ENCODE assay signal across 7 cellular contexts in the genomic region with DNA sequence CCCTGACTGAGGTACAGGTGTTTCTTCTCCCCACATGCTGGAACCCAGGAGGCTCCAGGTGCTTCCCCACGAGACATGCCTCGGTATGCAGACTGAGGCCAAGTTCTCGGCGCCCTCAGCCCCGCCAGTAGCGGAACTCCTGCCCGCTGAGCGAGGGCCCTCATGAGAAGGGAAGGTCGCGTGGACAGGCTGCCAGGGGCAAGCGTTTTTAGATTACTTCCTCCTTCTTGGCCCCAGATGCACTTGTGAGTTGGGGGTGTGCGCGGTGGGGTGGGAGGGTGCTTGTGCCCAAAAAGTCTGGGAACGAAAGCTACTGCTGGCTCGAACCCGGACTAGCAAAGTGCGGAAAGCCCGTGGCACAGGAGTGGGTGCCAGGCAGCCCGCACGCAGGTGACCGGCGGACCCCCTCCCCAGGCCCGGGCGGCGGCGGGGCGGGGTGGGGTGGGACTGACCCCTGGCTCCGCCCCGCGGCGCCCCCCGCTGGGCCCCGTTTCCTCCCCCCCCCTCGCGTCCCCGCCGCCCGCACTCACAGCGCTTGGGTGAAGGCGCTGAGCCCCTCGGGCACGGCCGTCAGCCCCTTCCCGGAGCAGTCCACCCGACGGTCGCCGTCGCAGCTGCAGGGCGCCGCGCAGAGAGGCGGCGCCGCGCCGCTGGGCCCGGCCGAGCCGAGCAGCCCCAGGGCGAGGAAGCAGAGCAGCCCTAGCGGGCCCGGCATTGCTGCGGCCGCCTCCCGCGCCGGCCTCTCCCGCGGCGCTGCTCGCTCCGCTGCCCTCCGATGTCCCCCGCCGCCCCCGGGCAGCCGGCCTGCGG. TPM values are rescaled to one million over a fixed set of nuclear protein-coding genes. Genes with fewer than 3 reads are reported as not detected.
DNase-seq lines count a peak whose midpoint lies in the region; ATAC-seq and TF ChIP-seq lines count a peak whose summit lies in the region.

No MANE protein-coding gene starts in this region.

- BruUV-seq in IMR-90 (replicated peaks; lab: Mats Ljungman, UMichigan) = no TSS peak

- H3K9me1 ChIP-seq in IMR-90 (ENCODE audit: insufficient read depth, low read length) = no peaks in the 10 kb centered on the region

- TF ChIP-seq CTCF in IMR-90 (conservative IDR thresholded peaks at IDR 0.05; ENCODE audit: low read depth, low read length) (0 out of 2 replicates have a peak, but pooled peaks have one; percentile 3), upper lobe of left lung (IDR thresholded peaks at IDR 0.05) (no peak)

- H4K91ac ChIP-seq in IMR-90 (ENCODE audit: insufficient read depth, low read depth, low read length) = peak overlapping the region; percentile 44; the same call in 1 of the 2 replicates

- H4K5ac ChIP-seq in IMR-90 (ENCODE audit: low read depth, low read length) = no peak overlapping the region

- 0 out of 2 replicates have a peak overlapping the region, but pooled peaks have one; percentile 16 for H2AK5ac ChIP-seq in IMR-90 (ENCODE audit: low read depth, low read length)

- H2BK15ac ChIP-seq in IMR-90 (ENCODE audit: low read depth, low read length) = no peak overlapping the region

- in situ Hi-C loops in IMR-90 (cut with MboI; ENCODE audit: low sequenced_read_pairs) = no loop called here

- TF ChIP-seq POLR2A in IMR-90 (IDR thresholded peaks at IDR 0.05; ENCODE audit: low read depth, low read length) (no peak), upper lobe of left lung (IDR thresholded peaks at IDR 0.05) (no peak)

- peaks cover 6% of the 10 kb centered on the region for H3K4me1 Mint-ChIP-seq in activated CD4-positive, alpha-beta memory T cell treated with anti-CD3 and anti-CD28 coated beads, Interleukin-2, amount 10 ng/mL, durations not matched to agents 7 days and 5 days

- H3K27ac ChIP-seq in IMR-90 (ENCODE audit: insufficient read depth, low read length) (peak overlapping the region; percentile 15; the same call in 1 of the 2 replicates), upper lobe of left lung (peak overlapping the region; percentile 54 to 87 (median 76))

- H3K27me3 ChIP-seq in IMR-90 (ENCODE audit: control insufficient read depth, insufficient read depth, low read length) (no peaks in the 10 kb centered on the region), upper lobe of left lung (peaks cover 0 to 9% (median 0%) of the 10 kb centered on the region in 4 donors)

- H2BK5ac ChIP-seq in IMR-90 (ENCODE audit: low read depth, low read length, poor library complexity, severe bottlenecking) = peak overlapping the region; percentile 31

- H3K9me3 ChIP-seq in IMR-90 (ENCODE audit: control insufficient read depth, insufficient read depth, low read length) (no peaks in the 10 kb centered on the region), upper lobe of left lung (no peaks in the 10 kb centered on the region)

- peak overlapping the region; percentile 5; the same call in 1 of the 2 replicates for H3K18ac ChIP-seq in IMR-90 (ENCODE audit: low read depth, low read length)

- H2BK120ac ChIP-seq in IMR-90 (ENCODE audit: low read depth, low read length) = 0 out of 2 replicates have a peak overlapping the region, but pooled peaks have one; percentile 4

- H4K8ac ChIP-seq in IMR-90 (ENCODE audit: low read depth in 2 of 2, low read length in 2 of 2) = peak overlapping the region in 1 of 2 experiments; percentile 13; a peak in 1 of 4 replicates

- peak overlapping the region; percentile 93 for H2AFZ ChIP-seq in IMR-90 (replicated peaks; ENCODE audit: low read length, poor library complexity)

- CTCF ChIA-PET in IMR-90 (lab: Yijun Ruan, JAX) = interaction anchor here (1.0 kb wide), 2 partner anchors 14 to 25 kb away, joined by 3 to 4 read pairs; no protein-coding TSS in a partner anchor
- CTCF ChIA-PET in activated CD4-positive, alpha-beta memory T cell treated with anti-CD3 and anti-CD28 coated beads, Interleukin-2, amount 10 ng/mL, durations not matched to agents 7 days and 5 days (lab: Charles Lee) = interaction anchor here (1.3 to 1.7 kb wide), 2 partner anchors 14 to 25 kb away, joined by 3 to 6 read pairs; no protein-coding TSS in a partner anchor

- H3K27me3 Mint-ChIP-seq in activated CD4-positive, alpha-beta memory T cell treated with anti-CD3 and anti-CD28 coated beads, Interleukin-2, amount 10 ng/mL, durations not matched to agents 7 days and 5 days = peaks cover 41% of the 10 kb centered on the region

- no peak for DNase-seq in IMR-90
- DNase-seq in activated CD4-positive, alpha-beta memory T cell treated with anti-CD3 and anti-CD28 coated beads, Interleukin-2, amount 10 ng/mL, durations not matched to agents 7 days and 5 days = peak; percentile 17
- DNase-seq in myocyte (ENCODE audit: low read depth) = peak; percentile 26
- peak; percentile 25 to 89 for DNase-seq in upper lobe of left lung

- H3K4me3 Mint-ChIP-seq in activated CD4-positive, alpha-beta memory T cell treated with anti-CD3 and anti-CD28 coated beads, Interleukin-2, amount 10 ng/mL, durations not matched to agents 7 days and 5 days = peak overlapping the region; percentile 58

- H3K36me3 Mint-ChIP-seq in activated CD4-positive, alpha-beta memory T cell treated with anti-CD3 and anti-CD28 coated beads, Interleukin-2, amount 10 ng/mL, durations not matched to agents 7 days and 5 days (ENCODE audit: low read depth) = no peaks in the 10 kb centered on the region

- peak; percentile 10; the same call in 1 of the 2 replicates for TF ChIP-seq RAD21 in IMR-90 (IDR thresholded peaks at IDR 0.05; ENCODE audit: low read length)

- no peak for TF ChIP-seq EP300 in upper lobe of left lung (IDR thresholded peaks at IDR 0.05)

- WGBS in IMR-90 (ENCODE audit: extremely low coverage in 2 of 2, insufficient read length in 1 of 2), 2 experiments = 1% methylated on average over 18 of the region's 79 CpGs; no CpG with 5 or more reads in 1 of the 2 experiments
- whole genome bisulfite sequencing in upper lobe of left lung, 2 donors = 4 to 5% methylated on average over 8 to 14 of the region's 79 CpGs

- dilution Hi-C loops in IMR-90 (cut with HindIII; ENCODE audit: low sequenced_read_pairs, unreplicated experiment) = no loop called here

- H3K14ac ChIP-seq in IMR-90 (replicated peaks; ENCODE audit: low read depth, low read length) = peak overlapping the region; percentile 35; the same call in 1 of the 2 replicates

- H3K36me3 ChIP-seq in IMR-90 (ENCODE audit: control insufficient read depth, insufficient read depth, low read length) (no peaks in the 10 kb centered on the region), upper lobe of left lung (no peaks in the 10 kb centered on the region)

- peak overlapping the region; percentile 50; the same call in 1 of the 2 replicates for H3K23ac ChIP-seq in IMR-90 (ENCODE audit: low read depth, low read length)

- ATAC-seq in GM21526 (IDR thresholded peaks at IDR 0.05; ENCODE audit: low FRiP score, unreplicated experiment) (peak; percentile 49), IMR-90 (ENCODE audit: low read depth) (peak; percentile 67), esophagus mucosa (peak; percentile 43), upper lobe of left lung (ENCODE audit: low FRiP score in 2 of 2) (peak in 1 of 2 donors; percentile 71)

- no peak overlapping the region for H2BK20ac ChIP-seq in IMR-90 (ENCODE audit: low read depth, low read length)

- peak overlapping the region; percentile 8 for H2AK9ac ChIP-seq in IMR-90 (replicated peaks; ENCODE audit: low read depth, low read length, poor library complexity)

- H3K79me1 ChIP-seq in IMR-90 (ENCODE audit: low read depth in 1 of 2, low read length in 2 of 2) = peaks cover 18 to 20% of the 10 kb centered on the region in 2 experiments; a peak in 3 of 4 replicates

- H3K4me2 ChIP-seq in IMR-90 (ENCODE audit: low read depth, low read length) = peak overlapping the region; percentile 95

- peak overlapping the region; percentile 61 for H3K4me3 ChIP-seq in GM08714 (ENCODE audit: low read length)
- H3K4me3 ChIP-seq in IMR-90 (ENCODE audit: insufficient read depth, low read depth, low read length) = peak overlapping the region; percentile 53
- H3K4me3 ChIP-seq in upper lobe of left lung = peak overlapping the region; percentile 62 to 90 (median 83)

- no peaks in the 10 kb centered on the region for H4K20me1 ChIP-seq in IMR-90 (ENCODE audit: insufficient read depth, low read length)

- H3K4me1 ChIP-seq in IMR-90 (ENCODE audit: control insufficient read depth, insufficient read depth, low read length) (peaks cover 7% of the 10 kb centered on the region), upper lobe of left lung (peaks cover 6 to 17% (median 12%) of the 10 kb centered on the region in 4 donors)

- intact Hi-C loops in IMR-90 (cut with micrococcal nuclease) = loop anchor here (5.0 kb wide), 3 partner anchors 74 to 174 kb away; a partner anchor contains a TSS

- POLR2A ChIA-PET in IMR-90 (lab: Charles Lee; ENCODE audit: unreplicated experiment) = no interaction called here
- POLR2A ChIA-PET in activated CD4-positive, alpha-beta memory T cell treated with anti-CD3 and anti-CD28 coated beads, Interleukin-2, amount 10 ng/mL, durations not matched to agents 7 days and 5 days (lab: Charles Lee) = no interaction called here

- 0 out of 2 replicates have a peak overlapping the region, but pooled peaks have one; percentile 6 for H3K56ac ChIP-seq in IMR-90 (ENCODE audit: extremely low read depth, insufficient read depth, low read length)

- no peak overlapping the region; the same call in 1 of the 2 replicates for H3K4ac ChIP-seq in IMR-90 (ENCODE audit: low read depth, low read length)

- no peaks in the 10 kb centered on the region for H3K9me3 Mint-ChIP-seq in activated CD4-positive, alpha-beta memory T cell treated with anti-CD3 and anti-CD28 coated beads, Interleukin-2, amount 10 ng/mL, durations not matched to agents 7 days and 5 days

- no peak overlapping the region for H3K27ac Mint-ChIP-seq in activated CD4-positive, alpha-beta memory T cell treated with anti-CD3 and anti-CD28 coated beads, Interleukin-2, amount 10 ng/mL, durations not matched to agents 7 days and 5 days

- peak overlapping the region; percentile 64 for H3K9ac ChIP-seq in IMR-90 (ENCODE audit: low read depth, low read length)

RNA-seq across cellular contexts. Expression of a gene that starts 0.8 kb away (rescaled TPM):
- total RNA-seq in IMR-90 (2012; rRNA removed) (6.8 and 8.1 TPM in 2 replicates), esophagus mucosa (22.8 TPM), myocyte (17.3 and 17.7 TPM in 2 replicates), upper lobe of left lung (10 to 100 TPM in 1 of 6 donors, 1 to 10 TPM in 5; 3.1 to 20.2 (median 6.0) TPM)
- 2.2 and 2.9 TPM in 2 replicates for polyA plus RNA-seq in IMR-90 (2012; rRNA removed)
- 0.85 and 0.88 TPM in 2 replicates for polyA plus RNA-seq in IMR-90 (2012; cell fraction: cytosol; rRNA removed)
- polyA plus RNA-seq in IMR-90 (2012; cell fraction: nucleus; rRNA removed; ENCODE audit: low replicate concordance) = 2.3 and 9.8 TPM in 2 replicates
- under 1 TPM in 1 of 2 experiments, not detected in 1; 0.10 TPM for total RNA-seq in activated CD4-positive, alpha-beta memory T cell treated with anti-CD3 and anti-CD28 coated beads, Interleukin-2, amount 10 ng/mL, durations not matched to agents 7 days and 5 days
- 6.6 TPM for polyA plus RNA-seq in myocyte (2012)

RNA-seq across cellular contexts. Expression of a gene that starts 34.8 kb away (rescaled TPM):
- 25.5 and 58.3 TPM in 2 replicates for total RNA-seq in IMR-90 (2012; rRNA removed)
- polyA plus RNA-seq in IMR-90 (2012; rRNA removed) = 7.4 and 12.2 TPM in 2 replicates
- polyA plus RNA-seq in IMR-90 (2012; cell fraction: cytosol; rRNA removed) = 2.7 and 4.2 TPM in 2 replicates
- polyA plus RNA-seq in IMR-90 (2012; cell fraction: nucleus; rRNA removed; ENCODE audit: low replicate concordance) = 2.0 and 6.9 TPM in 2 replicates
- 10 to 100 TPM; 24.2 to 24.9 TPM for total RNA-seq in activated CD4-positive, alpha-beta memory T cell treated with anti-CD3 and anti-CD28 coated beads, Interleukin-2, amount 10 ng/mL, durations not matched to agents 7 days and 5 days
- total RNA-seq in esophagus mucosa = 25.7 TPM
- 30.8 and 53.0 TPM in 2 replicates for total RNA-seq in myocyte
- 5.6 TPM for polyA plus RNA-seq in myocyte (2012)
- total RNA-seq in upper lobe of left lung = 10 to 100 TPM; 13.0 to 52.9 (median 26.2) TPM
